11 cellular contexts compared by ENCODE assay signal in genomic region chr12:93426406-93426805, GRCh38. TPM values are rescaled to one million over a fixed set of nuclear protein-coding genes. Genes with fewer than 3 reads are reported as not detected.
DNase-seq lines count a peak whose midpoint lies in the region; ATAC-seq and TF ChIP-seq lines count a peak whose summit lies in the region.
"Had no signal": no experiment of that assay in that cellular context is flagged by ENCODE, and none has a peak within 500 bp of the region (broad histone marks: within the 10 kb centered on the region; RNA-seq: fewer than 3 reads in every experiment).

No MANE protein-coding gene starts in this region.

- no peak for TF ChIP-seq CTCF in CD8-positive, alpha-beta T cell (IDR thresholded peaks at IDR 0.05)
- TF ChIP-seq CTCF in WERI-Rb-1 (IDR thresholded peaks at IDR 0.05; ENCODE audit: low read depth, low read length), result no peak
- TF ChIP-seq CTCF in omental fat pad (IDR thresholded peaks at IDR 0.05), result no peak

- H3K27me3 ChIP-seq in CD8-positive, alpha-beta T cell (ENCODE audit: insufficient read depth, low read length), result no peaks in the 10 kb centered on the region
- H3K27me3 ChIP-seq in WERI-Rb-1 (ENCODE audit: insufficient read depth, low read depth, severe bottlenecking), result no peaks in the 10 kb centered on the region

- H3K4me1 Mint-ChIP-seq in CD8-positive, alpha-beta T cell (ENCODE audit: low read depth), result peaks cover 88% of the 10 kb centered on the region
- peaks cover 66 to 91% (median 90%) of the 10 kb centered on the region in 3 donors for H3K4me1 Mint-ChIP-seq in naive B cell

- no peak overlapping the region for H3K4me3 ChIP-seq in CD8-positive, alpha-beta T cell (ENCODE audit: low read depth, low read length)
- no peak overlapping the region; the same call in 1 of the 2 replicates for H3K4me3 ChIP-seq in WERI-Rb-1 (ENCODE audit: low read depth, low read length)

- CTCF ChIA-PET in CD8-positive, alpha-beta T cell (lab: Charles Lee), result interaction anchor here (0.7 to 1.2 kb wide), 3 partner anchors 29 to 641 kb away, joined by 3 read pairs; no protein-coding TSS in a partner anchor

- H3K4me3 Mint-ChIP-seq in CD8-positive, alpha-beta T cell, result peak overlapping the region; percentile 40
- H3K4me3 Mint-ChIP-seq in naive B cell, result peak overlapping the region; percentile 2 to 80 (median 58)

- H3K36me3 ChIP-seq in CD8-positive, alpha-beta T cell (ENCODE audit: insufficient read depth, low read length), result no peaks in the 10 kb centered on the region
- no peaks in the 10 kb centered on the region for H3K36me3 ChIP-seq in WERI-Rb-1

- no peaks in the 10 kb centered on the region for H3K9me3 ChIP-seq in CD8-positive, alpha-beta T cell (ENCODE audit: low read length)
- no peaks in the 10 kb centered on the region for H3K9me3 ChIP-seq in WERI-Rb-1 (ENCODE audit: severe bottlenecking)

- ATAC-seq in CD8-positive, alpha-beta T cell, result no peak
- peak; percentile 41 for ATAC-seq in GM21515 (IDR thresholded peaks at IDR 0.05; ENCODE audit: unreplicated experiment)
- ATAC-seq in naive B cell (ENCODE audit: low read depth in 2 of 2), result peak; percentile 61 to 79
- ATAC-seq in omental fat pad (ENCODE audit: low FRiP score), result no peak
- ATAC-seq in GM21737 (IDR thresholded peaks at IDR 0.05; ENCODE audit: unreplicated experiment), result no peak
- ATAC-seq in HG03097 (IDR thresholded peaks at IDR 0.05; ENCODE audit: low FRiP score, unreplicated experiment), result no peak

- peak overlapping the region; percentile 58 for H3K27ac Mint-ChIP-seq in CD8-positive, alpha-beta T cell
- H3K27ac Mint-ChIP-seq in naive B cell, result peak overlapping the region; percentile 27 to 92 (median 46)

- no peaks in the 10 kb centered on the region for H3K27me3 Mint-ChIP-seq in CD8-positive, alpha-beta T cell (ENCODE audit: low read depth)
- H3K27me3 Mint-ChIP-seq in naive B cell, result no peaks in the 10 kb centered on the region

- H3K27ac ChIP-seq in CD8-positive, alpha-beta T cell (ENCODE audit: low read depth, low read length), result no peak overlapping the region
- H3K27ac ChIP-seq in WERI-Rb-1, result peak overlapping the region; percentile 83

- no peaks in the 10 kb centered on the region for H3K9me3 Mint-ChIP-seq in CD8-positive, alpha-beta T cell
- no peaks in the 10 kb centered on the region for H3K9me3 Mint-ChIP-seq in naive B cell

- POLR2A ChIA-PET in CD8-positive, alpha-beta T cell (lab: Charles Lee), result interaction anchor here (0.6 kb wide), 1 partner anchor 649 kb away, joined by 3 read pairs; no protein-coding TSS in a partner anchor

- peaks cover 65% of the 10 kb centered on the region for H3K4me1 ChIP-seq in CD8-positive, alpha-beta T cell (ENCODE audit: insufficient read depth, low read length)

- intact Hi-C loops in CD8-positive, alpha-beta T cell (cut with DNase I, micrococcal nuclease), result loop anchor here in 1 of 2 experiments (2.0 kb wide), 1 partner anchor 14 kb away; the partner anchor contains the start of gene UBE2N

- DNase-seq in CD8-positive, alpha-beta T cell, result no peak
- DNase-seq in WERI-Rb-1, result no peak
- no peak for DNase-seq in naive B cell
- DNase-seq in omental fat pad (ENCODE audit: low spot score), result no peak
- no peak for DNase-seq in superior temporal gyrus (ENCODE audit: extremely low spot score)
- DNase-seq: central memory CD4-positive, alpha-beta T cell; GOT3; SW 1271 had no signal

- no peaks in the 10 kb centered on the region for H3K36me3 Mint-ChIP-seq in CD8-positive, alpha-beta T cell
- H3K36me3 Mint-ChIP-seq in naive B cell, result no peaks in the 10 kb centered on the region

RNA-seq across cellular contexts. Expression of gene UBE2N, which starts 15.3 kb away (rescaled TPM):
- total RNA-seq in CD8-positive, alpha-beta T cell, result 10 to 100 TPM; 89.5 to 93.6 TPM
- polyA plus RNA-seq in naive B cell (ENCODE audit: low read depth in 6 of 6), result 100 to 1,000 TPM; 152 to 210 (median 157) TPM
- 10 to 100 TPM; 39.1 to 64.0 (median 45.2) TPM for total RNA-seq in omental fat pad

RNA-seq across cellular contexts. Expression of gene MRPL42, which starts 40.9 kb away (rescaled TPM):
- total RNA-seq in CD8-positive, alpha-beta T cell, result 10 to 100 TPM; 31.6 to 33.2 TPM
- 10 to 100 TPM; 80.8 to 98.2 (median 87.9) TPM for polyA plus RNA-seq in naive B cell (ENCODE audit: low read depth in 6 of 6)
- 10 to 100 TPM; 36.0 to 47.0 (median 38.4) TPM for total RNA-seq in omental fat pad

RNA-seq across cellular contexts. Expression of gene NUDT4, which starts 48.7 kb away (rescaled TPM):
- total RNA-seq in CD8-positive, alpha-beta T cell, result 100 to 1,000 TPM in 1 of 2 experiments, 10 to 100 TPM in 1; 98.7 to 102 TPM
- 10 to 100 TPM; 50.4 to 81.1 (median 70.4) TPM for polyA plus RNA-seq in naive B cell (ENCODE audit: low read depth in 6 of 6)
- total RNA-seq in omental fat pad, result 10 to 100 TPM; 43.1 to 81.3 (median 55.6) TPM

Comparison
In these comparisons a context has a peak if more than half of its experiments do, and no peak if none do; other contexts are left out.
1. ATAC-seq: peak in GM21515 (single experiment) and naive B cell (2 of 2); none in CD8-positive, alpha-beta T cell (single experiment), omental fat pad (single experiment), GM21737 (single experiment) and HG03097 (single experiment).